Comparison of ENCODE assay signal across 8 cellular contexts in the genomic region with DNA sequence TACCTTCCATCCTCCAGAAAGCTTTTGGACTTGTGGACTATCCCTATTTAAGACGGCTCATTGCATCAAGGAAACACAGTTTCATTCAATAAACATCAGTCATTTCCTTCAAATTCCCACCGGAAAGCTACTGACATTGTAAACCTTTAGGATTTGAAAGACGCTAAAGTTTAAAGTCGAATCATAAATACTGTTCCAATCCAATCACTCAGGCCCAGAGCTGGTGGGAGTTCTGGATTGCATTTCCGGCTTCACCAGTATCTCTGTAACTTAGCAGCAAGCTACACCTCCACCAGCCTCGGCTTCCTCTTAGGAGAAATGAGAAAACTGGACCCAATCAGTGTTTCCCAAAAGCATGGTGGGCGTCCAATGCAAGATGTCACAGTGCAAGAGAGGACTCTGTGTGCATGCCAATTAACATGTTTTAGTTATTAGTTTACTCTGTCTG. TPM values are rescaled to one million over a fixed set of nuclear protein-coding genes. Genes with fewer than 3 reads are reported as not detected.
DNase-seq lines count a peak whose midpoint lies in the region; TF ChIP-seq lines count a peak whose summit lies in the region.

No MANE protein-coding gene starts in this region.

- H3K27me3 ChIP-seq in colonic mucosa (no peaks in the 10 kb centered on the region), mucosa of stomach (ENCODE audit: control insufficient read depth, insufficient read depth, low read length) (no peaks in the 10 kb centered on the region)

- peak overlapping the region; percentile 79 for H3K27ac ChIP-seq in colonic mucosa

- H3K4me3 ChIP-seq in colonic mucosa (peak overlapping the region; percentile 72), mucosa of stomach (ENCODE audit: low read length) (no peak overlapping the region)

- no peaks in the 10 kb centered on the region for H3K9me3 ChIP-seq in colonic mucosa
- no peaks in the 10 kb centered on the region for H3K9me3 ChIP-seq in mucosa of stomach (ENCODE audit: control insufficient read depth, low read length)

- TF ChIP-seq CTCF in colonic mucosa (IDR thresholded peaks at IDR 0.05), result no peak

- H3K36me3 ChIP-seq in colonic mucosa (no peaks in the 10 kb centered on the region), mucosa of stomach (ENCODE audit: control insufficient read depth, insufficient read depth, low read length) (no peaks in the 10 kb centered on the region)

- H3K9ac ChIP-seq in colonic mucosa (ENCODE audit: low read depth in 2 of 2, low read length in 2 of 2), result peak overlapping the region; percentile 96 to 99
- H3K9ac ChIP-seq in mucosa of stomach (ENCODE audit: low read length), result peak overlapping the region; percentile 97

- H3K4me1 ChIP-seq in colonic mucosa (peaks cover 5% of the 10 kb centered on the region), mucosa of stomach (ENCODE audit: control insufficient read depth, insufficient read depth, low read length) (peaks cover 12% of the 10 kb centered on the region)

- intact Hi-C loops in colonic mucosa (cut with DNase I), result no loop called here

- DNase-seq in Daoy (ENCODE audit: low read depth) (peak; percentile 50), NCI-H2227 treated with DMSO at 0.1 percent for 48 hours (lab: John Stamatoyannopoulos, UW) (peak; percentile 61), colonic mucosa (peak; percentile 75), GOT3 (lab: John Stamatoyannopoulos, UW) (no peak), DMS 273 treated with DMSO at 0.1 percent for 48 hours (lab: John Stamatoyannopoulos, UW) (no peak), DMS53 (lab: John Stamatoyannopoulos, UW) (no peak), OCI-M2 (lab: John Stamatoyannopoulos, UW; ENCODE audit: unreplicated experiment) (no peak)

RNA-seq across cellular contexts. Expression of a gene that starts 1.6 kb away (rescaled TPM):
- total RNA-seq in Daoy (2014; rRNA removed; shearing (Covaris generic)), result 24.3 and 26.6 TPM in 2 replicates
- 10 to 100 TPM; 50.0 to 63.5 TPM for total RNA-seq in colonic mucosa

RNA-seq across cellular contexts. Expression of a gene that starts 13.7 kb away (rescaled TPM):
- 46.7 and 47.3 TPM in 2 replicates for total RNA-seq in Daoy (2014; rRNA removed; shearing (Covaris generic))
- 10 to 100 TPM; 40.8 to 49.4 TPM for total RNA-seq in colonic mucosa

Comparison
In these comparisons a context has a peak if more than half of its experiments do, and no peak if none do; other contexts are left out.
1. DNase-seq: peak in Daoy (single experiment), NCI-H2227 treated with DMSO at 0.1 percent for 48 hours (single experiment) and colonic mucosa (single experiment); none in GOT3 (single experiment), DMS 273 treated with DMSO at 0.1 percent for 48 hours (single experiment), DMS53 (single experiment) and OCI-M2 (single experiment).